In the genomic region with DNA sequence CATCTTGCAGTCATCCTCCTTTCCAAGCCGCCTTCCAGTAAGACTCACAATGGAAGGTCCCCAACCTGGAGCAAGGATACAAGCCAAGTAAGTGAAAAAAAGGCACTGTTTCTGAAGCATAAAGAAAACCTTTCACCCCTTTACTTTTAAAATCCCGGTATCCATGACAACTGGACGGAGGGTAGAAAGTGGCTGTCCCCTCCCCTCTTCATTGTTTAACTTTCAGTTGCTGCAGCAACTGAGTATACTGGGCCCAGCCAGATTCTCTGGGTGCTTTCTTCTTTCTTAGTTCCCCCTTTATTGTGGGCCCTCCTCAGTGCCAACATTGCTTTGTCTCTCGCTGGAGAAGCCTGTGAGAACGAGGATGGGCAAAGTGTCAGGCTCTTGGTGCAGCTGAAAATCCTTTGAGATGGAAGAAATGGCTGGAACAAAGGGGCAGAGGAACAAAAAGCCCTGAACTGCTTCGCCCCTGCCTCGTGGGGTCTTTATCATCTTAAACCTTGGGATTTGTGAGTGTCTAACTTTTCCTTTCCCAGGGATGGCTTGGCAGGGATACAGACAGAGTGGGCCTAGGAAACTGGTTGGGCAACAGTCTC, we compare ENCODE assay signal across 27 cellular contexts.
DNase-seq lines count a peak whose midpoint lies in the region; ATAC-seq, FAIRE-seq and TF ChIP-seq lines count a peak whose summit lies in the region.
"Had no signal": no experiment of that assay in that cellular context is flagged by ENCODE, and none has a peak within 500 bp of the region (broad histone marks: within the 10 kb centered on the region; RNA-seq: fewer than 3 reads in every experiment).

No MANE protein-coding gene starts in this region.

- FAIRE-seq in pancreas (lab: Jason Lieb, UNC) = no peak
- FAIRE-seq: colon, endothelial cell of umbilical vein had no signal

- H3K27me3 Mint-ChIP-seq in neural progenitor cell (ENCODE audit: insufficient read depth, low read depth) = peaks cover 3% of the 10 kb centered on the region
- peaks cover 7% of the 10 kb centered on the region for H3K27me3 Mint-ChIP-seq in activated CD8-positive, alpha-beta T cell treated with anti-CD3 and anti-CD28 coated beads for 36 hours

- TF ChIP-seq POLR2A in esophagus muscularis mucosa (IDR thresholded peaks at IDR 0.05; ENCODE audit: low read depth) = no peak

- H3K9ac ChIP-seq in neural progenitor cell = no peak overlapping the region

- no peaks in the 10 kb centered on the region for H3K4me1 ChIP-seq in esophagus muscularis mucosa
- H3K4me1 ChIP-seq in neural progenitor cell = peaks cover 37% of the 10 kb centered on the region
- H3K4me1 ChIP-seq in pancreas = no peaks in the 10 kb centered on the region
- H3K4me1 ChIP-seq: ascending aorta, Caco-2, heart right ventricle, prostate gland had no signal

- peak; percentile 2 for DNase-seq in NCI-H2227 (lab: John Stamatoyannopoulos, UW; ENCODE audit: unreplicated experiment)
- DNase-seq in NCI-H2227 treated with DMSO at 0.1 percent for 48 hours (lab: John Stamatoyannopoulos, UW) = no peak
- DNase-seq in esophagus muscularis mucosa (ENCODE audit: extremely low spot score) = peak; percentile 50
- DNase-seq in neural progenitor cell (ENCODE audit: low spot score) = peak; percentile 86
- no peak for DNase-seq in activated CD8-positive, alpha-beta T cell treated with anti-CD3 and anti-CD28 coated beads for 36 hours
- no peak for DNase-seq in pancreas
- no peak for DNase-seq in COLO668 (lab: John Stamatoyannopoulos, UW; ENCODE audit: unreplicated experiment)
- DNase-seq: 8988T; activated naive CD4-positive, alpha-beta T cell treated with anti-CD3 and anti-CD28 coated beads for 36 hours; activated T-cell treated with anti-CD3 and anti-CD28 coated beads, Interleukin-2, amount 50 U/mL, for 48 hours; Caco-2; heart right ventricle; NCI-H1092; NCI-H2029 treated with DMSO at 0.1 percent for 48 hours; NCI-H510A treated with DMSO at 0.1 percent for 48 hours; stimulated activated CD4-positive, alpha-beta T cell treated with anti-CD3 and anti-CD28 coated beads, Interleukin-4, amount 100 ng/mL, for 24 hours; stimulated activated naive CD8-positive, alpha-beta T cell treated with anti-CD3 and anti-CD28 coated beads, Interleukin-15, amount 100 ng/mL, for 72 hours; T-helper 2 cell; trophoblast cell had no signal

- H3K27ac ChIP-seq in esophagus muscularis mucosa (replicated peaks in 1 of 4) (no peak overlapping the region), neural progenitor cell (peak overlapping the region; percentile 95), pancreas (no peak overlapping the region)
- H3K27ac ChIP-seq: ascending aorta, heart right ventricle, prostate gland, SK-N-MC had no signal

- H3K36me3 ChIP-seq in esophagus muscularis mucosa = no peaks in the 10 kb centered on the region
- no peaks in the 10 kb centered on the region for H3K36me3 ChIP-seq in neural progenitor cell
- H3K36me3 ChIP-seq in pancreas = no peaks in the 10 kb centered on the region
- H3K36me3 ChIP-seq: ascending aorta, heart right ventricle, prostate gland had no signal

- POLR2A ChIA-PET in activated CD8-positive, alpha-beta T cell treated with anti-CD3 and anti-CD28 coated beads for 36 hours (lab: Charles Lee) = no interaction called here

- H3K4me2 ChIP-seq in neural progenitor cell = peak overlapping the region; percentile 61
- H3K4me2 ChIP-seq: smooth muscle cell had no signal

- intact Hi-C loops in esophagus muscularis mucosa (cut with DNase I) (no loop called here), pancreas (cut with DNase I) (no loop called here)
- intact Hi-C loops in activated CD8-positive, alpha-beta T cell treated with anti-CD3 and anti-CD28 coated beads for 36 hours (cut with micrococcal nuclease) = no loop called here

- H3K36me3 Mint-ChIP-seq in neural progenitor cell = peaks cover 26% of the 10 kb centered on the region
- H3K36me3 Mint-ChIP-seq in activated CD8-positive, alpha-beta T cell treated with anti-CD3 and anti-CD28 coated beads for 36 hours (ENCODE audit: low read depth) = no peaks in the 10 kb centered on the region

- H3K9me3 Mint-ChIP-seq in neural progenitor cell = peaks cover 20% of the 10 kb centered on the region
- no peaks in the 10 kb centered on the region for H3K9me3 Mint-ChIP-seq in activated CD8-positive, alpha-beta T cell treated with anti-CD3 and anti-CD28 coated beads for 36 hours
- H3K9me3 Mint-ChIP-seq: activated naive CD4-positive, alpha-beta T cell treated with anti-CD3 and anti-CD28 coated beads for 36 hours; stimulated activated naive CD8-positive, alpha-beta T cell treated with anti-CD3 and anti-CD28 coated beads, Interleukin-15, amount 100 ng/mL, for 72 hours had no signal

- peak overlapping the region; percentile 83 for H3K4me3 Mint-ChIP-seq in neural progenitor cell
- H3K4me3 Mint-ChIP-seq in activated CD8-positive, alpha-beta T cell treated with anti-CD3 and anti-CD28 coated beads for 36 hours = no peak overlapping the region
- H3K4me3 Mint-ChIP-seq: activated naive CD4-positive, alpha-beta T cell treated with anti-CD3 and anti-CD28 coated beads for 36 hours; B cell; stimulated activated naive CD8-positive, alpha-beta T cell treated with anti-CD3 and anti-CD28 coated beads, Interleukin-15, amount 100 ng/mL, for 72 hours had no signal

- H2AFZ ChIP-seq in neural progenitor cell (replicated peaks) = peak overlapping the region; percentile 74

- peaks cover 40% of the 10 kb centered on the region for H3F3A ChIP-seq in neural progenitor cell (ENCODE audit: low read depth)

- CTCF ChIA-PET in activated CD8-positive, alpha-beta T cell treated with anti-CD3 and anti-CD28 coated beads for 36 hours (lab: Charles Lee) = no interaction called here

- H3K4me3 ChIP-seq in esophagus muscularis mucosa = no peak overlapping the region
- peak overlapping the region; percentile 9 for H3K4me3 ChIP-seq in neural progenitor cell
- H3K4me3 ChIP-seq in pancreas = no peak overlapping the region
- H3K4me3 ChIP-seq: ascending aorta, heart right ventricle, prostate gland, SK-N-MC, smooth muscle cell had no signal

- ATAC-seq in GM18502 (IDR thresholded peaks at IDR 0.05; ENCODE audit: poor library complexity, unreplicated experiment) = no peak
- ATAC-seq in activated CD8-positive, alpha-beta T cell treated with anti-CD3 and anti-CD28 coated beads for 36 hours = no peak
- no peak for ATAC-seq in pancreas
- ATAC-seq: heart right ventricle; stimulated activated naive CD8-positive, alpha-beta T cell treated with anti-CD3 and anti-CD28 coated beads, Interleukin-15, amount 100 ng/mL, for 72 hours had no signal

- H3K79me2 ChIP-seq in neural progenitor cell (ENCODE audit: low read depth) = peaks cover 20% of the 10 kb centered on the region

- H3K9me3 ChIP-seq in esophagus muscularis mucosa (no peaks in the 10 kb centered on the region), neural progenitor cell (ENCODE audit: low read depth) (no peaks in the 10 kb centered on the region), pancreas (no peaks in the 10 kb centered on the region)
- H3K9me3 ChIP-seq: ascending aorta, Caco-2, heart right ventricle, prostate gland had no signal

- peaks cover 49% of the 10 kb centered on the region for H3K4me1 Mint-ChIP-seq in neural progenitor cell
- no peaks in the 10 kb centered on the region for H3K4me1 Mint-ChIP-seq in activated CD8-positive, alpha-beta T cell treated with anti-CD3 and anti-CD28 coated beads for 36 hours (ENCODE audit: low read depth)
- H3K4me1 Mint-ChIP-seq: B cell; stimulated activated naive CD8-positive, alpha-beta T cell treated with anti-CD3 and anti-CD28 coated beads, Interleukin-15, amount 100 ng/mL, for 72 hours had no signal

- H3K27me3 ChIP-seq in esophagus muscularis mucosa (no peaks in the 10 kb centered on the region), neural progenitor cell (no peaks in the 10 kb centered on the region), pancreas (no peaks in the 10 kb centered on the region)
- H3K27me3 ChIP-seq: ascending aorta had no signal

- TF ChIP-seq CTCF in esophagus muscularis mucosa (IDR thresholded peaks at IDR 0.05) = no peak
- TF ChIP-seq CTCF in neural progenitor cell (IDR thresholded peaks at IDR 0.05) = no peak
- TF ChIP-seq CTCF in activated CD8-positive, alpha-beta T cell treated with anti-CD3 and anti-CD28 coated beads for 36 hours (IDR thresholded peaks at IDR 0.05) = no peak
- no peak for TF ChIP-seq CTCF in pancreas (IDR thresholded peaks at IDR 0.05)

- no peak for TF ChIP-seq EP300 in esophagus muscularis mucosa (IDR thresholded peaks at IDR 0.05)

- no peaks in the 10 kb centered on the region for H4K20me1 ChIP-seq in neural progenitor cell (ENCODE audit: low read depth)

- peak overlapping the region; percentile 83 for H3K27ac Mint-ChIP-seq in neural progenitor cell
- no peak overlapping the region for H3K27ac Mint-ChIP-seq in activated CD8-positive, alpha-beta T cell treated with anti-CD3 and anti-CD28 coated beads for 36 hours
- H3K27ac Mint-ChIP-seq: activated naive CD4-positive, alpha-beta T cell treated with anti-CD3 and anti-CD28 coated beads for 36 hours; B cell; stimulated activated naive CD8-positive, alpha-beta T cell treated with anti-CD3 and anti-CD28 coated beads, Interleukin-15, amount 100 ng/mL, for 72 hours had no signal

- WGBS in esophagus muscularis mucosa = 64% methylated on average over 7 of the region's 7 CpGs
- WGBS in pancreas, 2 donors = 69 to 81% methylated on average over 7 of the region's 7 CpGs

Comparison
In these comparisons a context has a peak if more than half of its experiments do, and no peak if none do; other contexts are left out.
1. DNase-seq: peak in NCI-H2227 (single experiment), esophagus muscularis mucosa (single experiment) and neural progenitor cell (single experiment); none in NCI-H2227 treated with DMSO at 0.1 percent for 48 hours (single experiment), activated CD8-positive, alpha-beta T cell treated with anti-CD3 and anti-CD28 coated beads for 36 hours (single experiment), pancreas (0 of 6) and COLO668 (single experiment).